In the genomic region with DNA sequence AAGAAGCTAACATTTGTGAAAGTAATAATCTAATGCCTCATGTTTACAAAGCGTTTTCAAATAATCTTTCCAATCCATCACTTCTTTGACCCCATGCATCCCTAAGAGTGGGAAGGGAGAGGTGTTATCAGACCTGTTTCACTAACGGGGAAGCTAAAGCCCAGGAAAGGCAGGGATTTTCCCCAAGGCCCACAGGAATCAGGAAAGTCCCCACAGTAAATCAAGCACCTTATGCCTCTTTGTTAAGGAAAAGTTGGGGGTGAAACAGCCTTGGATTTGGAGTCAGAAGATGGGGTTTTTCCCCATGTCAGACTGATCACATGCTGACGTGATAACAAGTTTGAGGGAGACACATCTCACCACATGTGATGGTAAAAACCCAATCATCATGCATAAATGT, we compare ENCODE assay signal across 18 cellular contexts. TPM values are rescaled to one million over a fixed set of nuclear protein-coding genes. Genes with fewer than 3 reads are reported as not detected.
DNase-seq lines count a peak whose midpoint lies in the region; ATAC-seq and TF ChIP-seq lines count a peak whose summit lies in the region.
"Had no signal": no experiment of that assay in that cellular context is flagged by ENCODE, and none has a peak within 500 bp of the region (broad histone marks: within the 10 kb centered on the region; RNA-seq: fewer than 3 reads in every experiment).

No MANE protein-coding gene starts in this region.

- intact Hi-C loops in Panc1 (cut with micrococcal nuclease; ENCODE audit: unreplicated experiment): no loop called here

- no peak overlapping the region for H3K4me3 ChIP-seq in Panc1 (ENCODE audit: low read depth in 2 of 2, low read length in 2 of 2)
- H3K4me3 ChIP-seq: A549, HAP-1 had no signal

- H3K27me3 ChIP-seq in Panc1 (ENCODE audit: control insufficient read depth, insufficient read depth, low read length): no peaks in the 10 kb centered on the region

- H3K27ac ChIP-seq in Panc1 (ENCODE audit: low read length): peak overlapping the region; percentile 67; the same call in 1 of the 2 replicates
- H3K27ac ChIP-seq: A549 had no signal

- H3K36me3 ChIP-seq in Panc1 (ENCODE audit: control insufficient read depth, insufficient read depth, low read length): no peaks in the 10 kb centered on the region

- H3K9me3 Mint-ChIP-seq in mesothelial cell of epicardium: no peaks in the 10 kb centered on the region
- H3K9me3 Mint-ChIP-seq: CD4-positive, alpha-beta T cell had no signal

- in situ Hi-C loops in Panc1 (cut with HindIII; ENCODE audit: low pct_unique_long_range_greater_than_20kb, low sequenced_read_pairs): no loop called here

- TF ChIP-seq CTCF in Panc1 (IDR thresholded peaks at IDR 0.05): no peak
- TF ChIP-seq CTCF in mesothelial cell of epicardium (IDR thresholded peaks at IDR 0.05; ENCODE audit: unreplicated experiment): no peak

- H3K36me3 Mint-ChIP-seq in mesothelial cell of epicardium: peaks cover 24% of the 10 kb centered on the region

- H3K4me3 Mint-ChIP-seq in mesothelial cell of epicardium: no peak overlapping the region
- H3K4me3 Mint-ChIP-seq: CD4-positive, alpha-beta T cell had no signal

- no peaks in the 10 kb centered on the region for H3K9me3 ChIP-seq in Panc1 (ENCODE audit: control insufficient read depth, insufficient read depth, low read depth, low read length)
- H3K9me3 ChIP-seq: A549, Caco-2, HAP-1 had no signal

- CTCF ChIA-PET in Panc1 (lab: Charles Lee): no interaction called here

- no peak for ATAC-seq in Panc1
- ATAC-seq in HG02678 (IDR thresholded peaks at IDR 0.05; ENCODE audit: unreplicated experiment): no peak
- ATAC-seq: A549 had no signal

- POLR2A ChIA-PET in Panc1 (lab: Charles Lee): no interaction called here

- H3K4me1 Mint-ChIP-seq in mesothelial cell of epicardium: peaks cover 5% of the 10 kb centered on the region

- H3K27me3 Mint-ChIP-seq in mesothelial cell of epicardium (ENCODE audit: low read depth): no peaks in the 10 kb centered on the region
- H3K27me3 Mint-ChIP-seq: CD4-positive, alpha-beta T cell had no signal

- peaks cover 11% of the 10 kb centered on the region; the same call in 1 of the 2 replicates for H3K4me1 ChIP-seq in Panc1 (ENCODE audit: control insufficient read depth, insufficient read depth, low read length)
- H3K4me1 ChIP-seq: A549, Caco-2, HAP-1 had no signal

- BruUV-seq in Panc1 (replicated peaks; lab: Mats Ljungman, UMichigan): no TSS peak

- DNase-seq in Daoy (ENCODE audit: low read depth): peak; percentile 38
- no peak for DNase-seq in Panc1 (ENCODE audit: low read depth, low spot score)
- DNase-seq in glomerular visceral epithelial cell (ENCODE audit: extremely low spot score): peak; percentile 51
- no peak for DNase-seq in activated CD4-positive, alpha-beta T cell treated with anti-CD3 and anti-CD28 coated beads, Interleukin-2, amount 50 U/mL, for 1 hour
- no peak for DNase-seq in activated CD8-positive, alpha-beta memory T cell treated with anti-CD3 and anti-CD28 coated beads, Interleukin-2, amount 50 U/mL, for 48 hours
- DNase-seq in mesothelial cell of epicardium (ENCODE audit: low spot score in 2 of 2, unreplicated experiment in 2 of 2): no peak
- DNase-seq: AML-193; Caco-2; CD4-positive, alpha-beta T cell; DMS153; DMS79; GF-D8 had no signal

- no peak overlapping the region for H3K27ac Mint-ChIP-seq in mesothelial cell of epicardium
- H3K27ac Mint-ChIP-seq: CD4-positive, alpha-beta T cell had no signal

RNA-seq across cellular contexts. Expression of a gene that starts 20.0 kb away (rescaled TPM):
- total RNA-seq in Daoy (2014; rRNA removed; shearing (Covaris generic)): not detected in 2 replicates
- total RNA-seq in Panc1 (2021; ENCODE audit: unreplicated experiment) (not detected), mesothelial cell of epicardium (not detected in 3 replicates)
- polyA plus RNA-seq in Panc1 (2012; ENCODE audit: insufficient read length): not detected
- total RNA-seq: Caco-2; CD4-positive, alpha-beta T cell; H1; HT-29 had no signal
- polyA plus RNA-seq: A549, BJ, H1 had no signal

Comparison
In these comparisons a context has a peak if more than half of its experiments do, and no peak if none do; other contexts are left out.
1. DNase-seq: peak in Daoy (single experiment) and glomerular visceral epithelial cell (single experiment); none in Panc1 (single experiment), activated CD4-positive, alpha-beta T cell treated with anti-CD3 and anti-CD28 coated beads, Interleukin-2, amount 50 U/mL, for 1 hour (single experiment), activated CD8-positive, alpha-beta memory T cell treated with anti-CD3 and anti-CD28 coated beads, Interleukin-2, amount 50 U/mL, for 48 hours (single experiment) and mesothelial cell of epicardium (0 of 2).